Comparison of ENCODE assay signal across 2 cellular contexts in the genomic region with DNA sequence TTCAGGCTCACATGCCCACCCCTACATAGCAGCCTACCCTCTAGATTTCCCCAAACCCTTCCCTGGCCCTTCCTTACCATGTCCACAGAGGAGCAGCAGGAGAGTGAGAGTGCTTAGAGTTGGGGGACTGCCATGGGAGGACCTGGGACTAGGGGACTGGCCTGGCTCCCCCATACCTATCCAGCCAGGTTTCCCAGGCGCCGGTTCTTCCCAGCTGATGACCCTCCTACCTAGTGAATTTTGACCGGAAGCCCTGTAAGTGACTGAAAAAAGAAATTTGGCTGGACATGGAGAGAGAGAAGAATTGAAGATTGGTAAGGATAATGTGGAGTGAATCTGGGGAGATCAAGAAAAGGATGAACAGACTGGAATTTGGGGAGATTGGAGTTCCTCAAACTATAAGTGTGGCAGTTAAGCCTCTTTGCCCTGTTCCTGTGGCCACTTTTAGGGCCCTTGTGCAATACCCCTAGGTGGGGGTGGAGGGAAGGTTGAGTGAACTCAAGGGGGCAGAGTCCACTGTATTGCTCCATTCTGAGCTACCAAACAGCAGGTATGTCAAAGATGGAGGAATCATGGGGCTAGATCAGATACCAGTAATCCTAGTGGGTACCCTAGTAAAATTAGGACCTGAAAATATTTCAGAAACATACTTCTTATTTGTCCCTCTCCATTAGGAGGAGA.
TF ChIP-seq lines count a peak whose summit lies in the region.

No MANE protein-coding gene starts in this region.

TF ChIP-seq in HCT116, 20 proteins besides CTCF, POLR2A, EP300 and RAD21:
- TF ChIP-seq CEBPB (IDR thresholded peaks at IDR 0.05; ENCODE audit: low read depth) (peak; percentile 40; the same call in 1 of the 2 replicates), SRF (IDR thresholded peaks at IDR 0.05; ENCODE audit: low read depth) (no peak)

TF ChIP-seq in liver, 16 proteins besides CTCF, POLR2A, EP300 and RAD21:
- TF ChIP-seq, protein P1, sequence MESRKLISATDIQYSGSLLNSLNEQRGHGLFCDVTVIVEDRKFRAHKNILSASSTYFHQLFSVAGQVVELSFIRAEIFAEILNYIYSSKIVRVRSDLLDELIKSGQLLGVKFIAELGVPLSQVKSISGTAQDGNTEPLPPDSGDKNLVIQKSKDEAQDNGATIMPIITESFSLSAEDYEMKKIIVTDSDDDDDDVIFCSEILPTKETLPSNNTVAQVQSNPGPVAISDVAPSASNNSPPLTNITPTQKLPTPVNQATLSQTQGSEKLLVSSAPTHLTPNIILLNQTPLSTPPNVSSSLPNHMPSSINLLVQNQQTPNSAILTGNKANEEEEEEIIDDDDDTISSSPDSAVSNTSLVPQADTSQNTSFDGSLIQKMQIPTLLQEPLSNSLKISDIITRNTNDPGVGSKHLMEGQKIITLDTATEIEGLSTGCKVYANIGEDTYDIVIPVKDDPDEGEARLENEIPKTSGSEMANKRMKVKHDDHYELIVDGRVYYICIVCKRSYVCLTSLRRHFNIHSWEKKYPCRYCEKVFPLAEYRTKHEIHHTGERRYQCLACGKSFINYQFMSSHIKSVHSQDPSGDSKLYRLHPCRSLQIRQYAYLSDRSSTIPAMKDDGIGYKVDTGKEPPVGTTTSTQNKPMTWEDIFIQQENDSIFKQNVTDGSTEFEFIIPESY (IDR thresholded peaks at IDR 0.05) = peak; percentile 60
- TF ChIP-seq NR2F2 (IDR thresholded peaks at IDR 0.05) (no peak), TAF1 (conservative IDR thresholded peaks at IDR 0.05) (peak; percentile 33), FOXA1 (IDR thresholded peaks at IDR 0.05) (peak; percentile 46), YY1 (IDR thresholded peaks at IDR 0.05) (peak; percentile 96), RXRA (IDR thresholded peaks at IDR 0.05) (peak; percentile 96 to 98), GABPA (IDR thresholded peaks at IDR 0.05 in 1 of 2, conservative IDR thresholded peaks at IDR 0.05 in 1 of 2) (peak in 1 of 2 donors; percentile 15), EGR1 (IDR thresholded peaks at IDR 0.05; ENCODE audit: low read depth in 2 of 2) (peak; percentile 77 to 79), HNF4A (conservative IDR thresholded peaks at IDR 0.05) (peak; percentile 96 to 98), HNF4G (IDR thresholded peaks at IDR 0.05) (peak; percentile 99), FOXA2 (IDR thresholded peaks at IDR 0.05) (peak; percentile 38), JUND (IDR thresholded peaks at IDR 0.05) (peak; percentile 35 to 67), SP1 (IDR thresholded peaks at IDR 0.05) (peak; percentile 86)
- TF ChIP-seq, protein P2, sequence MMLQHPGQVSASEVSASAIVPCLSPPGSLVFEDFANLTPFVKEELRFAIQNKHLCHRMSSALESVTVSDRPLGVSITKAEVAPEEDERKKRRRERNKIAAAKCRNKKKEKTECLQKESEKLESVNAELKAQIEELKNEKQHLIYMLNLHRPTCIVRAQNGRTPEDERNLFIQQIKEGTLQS (IDR thresholded peaks at IDR 0.05) = peak; percentile 64
- TF ChIP-seq, protein P3, sequence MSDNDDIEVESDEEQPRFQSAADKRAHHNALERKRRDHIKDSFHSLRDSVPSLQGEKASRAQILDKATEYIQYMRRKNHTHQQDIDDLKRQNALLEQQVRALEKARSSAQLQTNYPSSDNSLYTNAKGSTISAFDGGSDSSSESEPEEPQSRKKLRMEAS (IDR thresholded peaks at IDR 0.05) = peak; percentile 42
- TF ChIP-seq, protein P4, sequence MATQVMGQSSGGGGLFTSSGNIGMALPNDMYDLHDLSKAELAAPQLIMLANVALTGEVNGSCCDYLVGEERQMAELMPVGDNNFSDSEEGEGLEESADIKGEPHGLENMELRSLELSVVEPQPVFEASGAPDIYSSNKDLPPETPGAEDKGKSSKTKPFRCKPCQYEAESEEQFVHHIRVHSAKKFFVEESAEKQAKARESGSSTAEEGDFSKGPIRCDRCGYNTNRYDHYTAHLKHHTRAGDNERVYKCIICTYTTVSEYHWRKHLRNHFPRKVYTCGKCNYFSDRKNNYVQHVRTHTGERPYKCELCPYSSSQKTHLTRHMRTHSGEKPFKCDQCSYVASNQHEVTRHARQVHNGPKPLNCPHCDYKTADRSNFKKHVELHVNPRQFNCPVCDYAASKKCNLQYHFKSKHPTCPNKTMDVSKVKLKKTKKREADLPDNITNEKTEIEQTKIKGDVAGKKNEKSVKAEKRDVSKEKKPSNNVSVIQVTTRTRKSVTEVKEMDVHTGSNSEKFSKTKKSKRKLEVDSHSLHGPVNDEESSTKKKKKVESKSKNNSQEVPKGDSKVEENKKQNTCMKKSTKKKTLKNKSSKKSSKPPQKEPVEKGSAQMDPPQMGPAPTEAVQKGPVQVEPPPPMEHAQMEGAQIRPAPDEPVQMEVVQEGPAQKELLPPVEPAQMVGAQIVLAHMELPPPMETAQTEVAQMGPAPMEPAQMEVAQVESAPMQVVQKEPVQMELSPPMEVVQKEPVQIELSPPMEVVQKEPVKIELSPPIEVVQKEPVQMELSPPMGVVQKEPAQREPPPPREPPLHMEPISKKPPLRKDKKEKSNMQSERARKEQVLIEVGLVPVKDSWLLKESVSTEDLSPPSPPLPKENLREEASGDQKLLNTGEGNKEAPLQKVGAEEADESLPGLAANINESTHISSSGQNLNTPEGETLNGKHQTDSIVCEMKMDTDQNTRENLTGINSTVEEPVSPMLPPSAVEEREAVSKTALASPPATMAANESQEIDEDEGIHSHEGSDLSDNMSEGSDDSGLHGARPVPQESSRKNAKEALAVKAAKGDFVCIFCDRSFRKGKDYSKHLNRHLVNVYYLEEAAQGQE (IDR thresholded peaks at IDR 0.05) = peak; percentile 91
